ENCODE assay signal across 8 cellular contexts in genomic region chr19:4066682-4067395, GRCh38. TPM values are rescaled to one million over a fixed set of nuclear protein-coding genes. Genes with fewer than 3 reads are reported as not detected.
A peak's percentile ranks its signal among the peaks of the same experiment; 100 is the strongest.
DNase-seq lines count a peak whose midpoint lies in the region; ATAC-seq and TF ChIP-seq lines count a peak whose summit lies in the region.

Gene ZBTB7A (minus strand): TSS chr19:4066899. CDS start chr19:4055232, 11,667 bp downstream.

- TF ChIP-seq EP300 in Ishikawa (IDR thresholded peaks at IDR 0.05; ENCODE audit: borderline replicate concordance): no peak

- no peak for TF ChIP-seq CTCF in fibroblast of lung (conservative IDR thresholded peaks at IDR 0.05 in 1 of 2, IDR thresholded peaks at IDR 0.05 in 1 of 2; ENCODE audit: low read depth in 1 of 2, low read length in 2 of 2)

- H3K4me1 ChIP-seq in fibroblast of lung (ENCODE audit: control insufficient read depth, extremely low read depth, insufficient read depth, low read length): peaks cover 20% of the 10 kb centered on the region
- H3K4me1 ChIP-seq in naive thymus-derived CD4-positive, alpha-beta T cell (ENCODE audit: control insufficient read depth in 2 of 2, insufficient read depth in 2 of 2, low read length in 2 of 2): peaks cover 29 to 44% of the 10 kb centered on the region in 2 donors
- H3K4me1 ChIP-seq in subcutaneous abdominal adipose tissue (ENCODE audit: control insufficient read depth in 5 of 5, insufficient read depth in 5 of 5, low read length in 5 of 5): peaks cover 5 to 49% (median 40%) of the 10 kb centered on the region in 5 donors

- H3K9me3 ChIP-seq in fibroblast of lung (ENCODE audit: control insufficient read depth, insufficient read depth, low read depth, low read length) (no peaks in the 10 kb centered on the region), subcutaneous abdominal adipose tissue (ENCODE audit: control insufficient read depth in 5 of 5, low read length in 5 of 5) (no peaks in the 10 kb centered on the region)
- no peaks in the 10 kb centered on the region for H3K9me3 ChIP-seq in naive thymus-derived CD4-positive, alpha-beta T cell (ENCODE audit: control insufficient read depth in 2 of 3, low read length in 3 of 3)

- POLR2A ChIA-PET in naive thymus-derived CD4-positive, alpha-beta T cell (lab: Charles Lee): interaction anchor here (0.7 to 2.8 kb wide), 18 partner anchors 11 to 180 kb away, joined by 3 to 36 read pairs (median 5); partner anchors contain the start of genes EEF2, PIAS4 and YJU2

- H3K9ac ChIP-seq in fibroblast of lung (ENCODE audit: insufficient read depth, low read length): peak within 1 kb of the TSS; percentile 77
- H3K9ac ChIP-seq in subcutaneous abdominal adipose tissue (ENCODE audit: low read length in 5 of 5): peak within 1 kb of the TSS in 4 of 5 donors; percentile 66 to 80 (median 75)

- peaks cover 12% of the 10 kb centered on the region for H3K36me3 Mint-ChIP-seq in activated T-helper 2 cell treated with anti-CD3 and anti-CD28 coated beads, Interferon-gamma antibody, Interleukin-2, Interleukin-4, amounts not matched to agents 10 μg/mL and 5 μg/mL and 100 μg/mL, durations not matched to agents 14 hours and 24 hours and 36 hours (ENCODE audit: low read depth)
- peaks cover 0 to 2% (median 0%) of the 10 kb centered on the region in 5 donors for H3K36me3 Mint-ChIP-seq in naive thymus-derived CD4-positive, alpha-beta T cell

- peak within 1 kb of the TSS; percentile 55 to 84 (median 69) for H3K4me3 ChIP-seq in fibroblast of lung (replicated peaks in 1 of 4; ENCODE audit: control extremely low read depth in 1 of 4, insufficient read depth in 1 of 4, low read depth in 3 of 4, low read length in 4 of 4)
- H3K4me3 ChIP-seq in naive thymus-derived CD4-positive, alpha-beta T cell (ENCODE audit: low read length): peak within 1 kb of the TSS; percentile 57
- peak within 1 kb of the TSS in 4 of 5 donors; percentile 57 to 79 (median 70) for H3K4me3 ChIP-seq in subcutaneous abdominal adipose tissue (ENCODE audit: low read depth in 1 of 5, low read length in 5 of 5)

- intact Hi-C loops in activated T-helper 2 cell treated with anti-CD3 and anti-CD28 coated beads, Interferon-gamma antibody, Interleukin-2, Interleukin-4, amounts not matched to agents 10 μg/mL and 5 μg/mL and 100 μg/mL, durations not matched to agents 14 hours and 24 hours and 36 hours (cut with micrococcal nuclease): loop anchor here (1.0 to 5.0 kb wide), 6 partner anchors 8 to 180 kb away; partner anchors contain the start of genes MAP2K2, PIAS4 and YJU2
- intact Hi-C loops in naive thymus-derived CD4-positive, alpha-beta T cell (cut with micrococcal nuclease): loop anchor here (1.0 to 5.0 kb wide), 18 partner anchors 11 to 405 kb away; partner anchors contain the start of genes ANKRD24 (in 2 of the 2), EEF2 (in 2 of the 2), MAP2K2 (in 2 of the 2) and PIAS4 (in 2 of the 2)

- H3K27me3 ChIP-seq in fibroblast of lung (ENCODE audit: control insufficient read depth, insufficient read depth, low read length) (no peaks in the 10 kb centered on the region), subcutaneous abdominal adipose tissue (ENCODE audit: control insufficient read depth in 5 of 5, insufficient read depth in 4 of 5, low read length in 5 of 5) (no peaks in the 10 kb centered on the region)
- H3K27me3 ChIP-seq in naive thymus-derived CD4-positive, alpha-beta T cell (ENCODE audit: control insufficient read depth in 2 of 2, insufficient read depth in 2 of 2, low read length in 2 of 2): no peaks in the 10 kb centered on the region

- peak within 1 kb of the TSS; percentile 51 for H3K4me2 ChIP-seq in fibroblast of lung (ENCODE audit: extremely low read depth, insufficient read depth, low read length)

- no peaks in the 10 kb centered on the region for H4K20me1 ChIP-seq in fibroblast of lung (ENCODE audit: control insufficient read depth, extremely low read depth, insufficient read depth, low read length)

- CTCF ChIA-PET in naive thymus-derived CD4-positive, alpha-beta T cell (lab: Charles Lee): no interaction called here

- peak within 1 kb of the TSS; percentile 14 for H3K27ac ChIP-seq in fibroblast of lung (ENCODE audit: insufficient read depth, low read length)
- H3K27ac ChIP-seq in naive thymus-derived CD4-positive, alpha-beta T cell (ENCODE audit: low read depth, low read length): peak within 1 kb of the TSS; percentile 95
- H3K27ac ChIP-seq in subcutaneous abdominal adipose tissue (ENCODE audit: low read depth, low read length): peak within 1 kb of the TSS; percentile 76

- H3K36me3 ChIP-seq in fibroblast of lung (ENCODE audit: control insufficient read depth, insufficient read depth, low read length): peaks cover 5% of the 10 kb centered on the region
- H3K36me3 ChIP-seq in naive thymus-derived CD4-positive, alpha-beta T cell (ENCODE audit: control insufficient read depth in 2 of 3, insufficient read depth in 3 of 3, low read length in 3 of 3): peaks cover 0 to 27% (median 0%) of the 10 kb centered on the region in 3 experiments
- H3K36me3 ChIP-seq in subcutaneous abdominal adipose tissue (ENCODE audit: control insufficient read depth in 5 of 5, insufficient read depth in 5 of 5, low read length in 5 of 5): peaks cover 0 to 6% (median 5%) of the 10 kb centered on the region in 5 donors

- H3K4me3 Mint-ChIP-seq in activated T-helper 2 cell treated with anti-CD3 and anti-CD28 coated beads, Interferon-gamma antibody, Interleukin-2, Interleukin-4, amounts not matched to agents 10 μg/mL and 5 μg/mL and 100 μg/mL, durations not matched to agents 14 hours and 24 hours and 36 hours (ENCODE audit: low read depth): peak within 1 kb of the TSS; percentile 80
- peak within 1 kb of the TSS; percentile 79 to 95 (median 89) for H3K4me3 Mint-ChIP-seq in naive thymus-derived CD4-positive, alpha-beta T cell

- H3K79me2 ChIP-seq in fibroblast of lung (ENCODE audit: control insufficient read depth, insufficient read depth, low read length): peaks cover 33% of the 10 kb centered on the region

- no peaks in the 10 kb centered on the region for H3K27me3 Mint-ChIP-seq in activated T-helper 2 cell treated with anti-CD3 and anti-CD28 coated beads, Interferon-gamma antibody, Interleukin-2, Interleukin-4, amounts not matched to agents 10 μg/mL and 5 μg/mL and 100 μg/mL, durations not matched to agents 14 hours and 24 hours and 36 hours (ENCODE audit: low read depth)
- H3K27me3 Mint-ChIP-seq in naive thymus-derived CD4-positive, alpha-beta T cell: no peaks in the 10 kb centered on the region

- peak; percentile 42 for ATAC-seq in naive thymus-derived CD4-positive, alpha-beta T cell

- no peak for TF ChIP-seq RAD21 in Ishikawa (IDR thresholded peaks at IDR 0.05; ENCODE audit: low read depth)

- H3K27ac Mint-ChIP-seq in activated T-helper 2 cell treated with anti-CD3 and anti-CD28 coated beads, Interferon-gamma antibody, Interleukin-2, Interleukin-4, amounts not matched to agents 10 μg/mL and 5 μg/mL and 100 μg/mL, durations not matched to agents 14 hours and 24 hours and 36 hours: peak within 1 kb of the TSS; percentile 81
- H3K27ac Mint-ChIP-seq in naive thymus-derived CD4-positive, alpha-beta T cell: peak within 1 kb of the TSS; percentile 78 to 94 (median 88)

- peaks cover 19% of the 10 kb centered on the region for H3K4me1 Mint-ChIP-seq in activated T-helper 2 cell treated with anti-CD3 and anti-CD28 coated beads, Interferon-gamma antibody, Interleukin-2, Interleukin-4, amounts not matched to agents 10 μg/mL and 5 μg/mL and 100 μg/mL, durations not matched to agents 14 hours and 24 hours and 36 hours (ENCODE audit: low read depth)
- peaks cover 0 to 39% (median 28%) of the 10 kb centered on the region in 7 donors for H3K4me1 Mint-ChIP-seq in naive thymus-derived CD4-positive, alpha-beta T cell

- no peaks in the 10 kb centered on the region for H3K9me3 Mint-ChIP-seq in activated T-helper 2 cell treated with anti-CD3 and anti-CD28 coated beads, Interferon-gamma antibody, Interleukin-2, Interleukin-4, amounts not matched to agents 10 μg/mL and 5 μg/mL and 100 μg/mL, durations not matched to agents 14 hours and 24 hours and 36 hours
- H3K9me3 Mint-ChIP-seq in naive thymus-derived CD4-positive, alpha-beta T cell: peaks cover 0 to 1% (median 0%) of the 10 kb centered on the region in 11 donors

- DNase-seq in CMK (ENCODE audit: low read depth) (peak; percentile 74), RPMI8226 (peak; percentile 87), fibroblast of lung (ENCODE audit: low read depth in 2 of 2) (peak; percentile 61 to 76), cerebellar nuclear complex (lab: John Stamatoyannopoulos, UW) (no peak)
- DNase-seq in activated T-helper 2 cell treated with anti-CD3 and anti-CD28 coated beads, Interferon-gamma antibody, Interleukin-2, Interleukin-4, amounts not matched to agents 10 μg/mL and 5 μg/mL and 100 μg/mL, durations not matched to agents 14 hours and 24 hours and 36 hours (ENCODE audit: low spot score): peak; percentile 72
- peak; percentile 63 to 84 (median 80) for DNase-seq in naive thymus-derived CD4-positive, alpha-beta T cell

- H2AFZ ChIP-seq in fibroblast of lung (ENCODE audit: low read length): no peak within 1 kb of the TSS

TF ChIP-seq in Ishikawa, 13 proteins besides CTCF, POLR2A, EP300 and RAD21:
- no peak for TF ChIP-seq NFIC (IDR thresholded peaks at IDR 0.05)
- TF ChIP-seq ZBTB7A (IDR thresholded peaks at IDR 0.05; ENCODE audit: low read depth): peak; percentile 34; the same call in 1 of the 2 replicates
- TF ChIP-seq MAX (IDR thresholded peaks at IDR 0.05): peak; percentile 25; the same call in 1 of the 2 replicates
- 0 out of 2 replicates have a peak, but pooled peaks have one; percentile 36 for TF ChIP-seq EGR1 (IDR thresholded peaks at IDR 0.05)
- peak; percentile 40; the same call in 1 of the 2 replicates for TF ChIP-seq TAF1 (IDR thresholded peaks at IDR 0.05; ENCODE audit: low read depth)

RNA-seq across cellular contexts. Expression of gene ZBTB7A, which starts in this region (rescaled TPM):
- 39.9 and 41.2 TPM in 2 replicates for total RNA-seq in activated T-helper 2 cell treated with anti-CD3 and anti-CD28 coated beads, Interferon-gamma antibody, Interleukin-2, Interleukin-4, amounts not matched to agents 10 μg/mL and 5 μg/mL and 100 μg/mL, durations not matched to agents 14 hours and 24 hours and 36 hours
- 11.8 and 17.7 TPM in 2 replicates for total RNA-seq in fibroblast of lung
- polyA plus RNA-seq in fibroblast of lung: 4.7 and 4.9 TPM in 2 replicates
- polyA plus RNA-seq in fibroblast of lung (2012): 19.0 and 19.4 TPM in 2 replicates
- 8.2 and 10.5 TPM in 2 replicates for polyA minus RNA-seq in fibroblast of lung (ENCODE audit: low replicate concordance)
- 10 to 100 TPM; 47.4 to 76.0 (median 52.0) TPM for total RNA-seq in naive thymus-derived CD4-positive, alpha-beta T cell
- polyA plus RNA-seq in naive thymus-derived CD4-positive, alpha-beta T cell: 10 to 100 TPM; 15.3 to 45.0 TPM

Comparison
In these comparisons a context has a peak if more than half of its experiments do, and no peak if none do; other contexts are left out.
1. DNase-seq: peak in CMK (single experiment), RPMI8226 (single experiment), activated T-helper 2 cell treated with anti-CD3 and anti-CD28 coated beads, Interferon-gamma antibody, Interleukin-2, Interleukin-4, amounts not matched to agents 10 μg/mL and 5 μg/mL and 100 μg/mL, durations not matched to agents 14 hours and 24 hours and 36 hours (single experiment), fibroblast of lung (2 of 2) and naive thymus-derived CD4-positive, alpha-beta T cell (9 of 9); none in cerebellar nuclear complex (0 of 2).
2. H3K27ac ChIP-seq: peak in every context shown above with its lines; median percentile 95 in naive thymus-derived CD4-positive, alpha-beta T cell; 76 in subcutaneous abdominal adipose tissue; 14 in fibroblast of lung.
3. Peak in every context shown above with its lines, with median percentiles within 50 percentile points of each other: H3K4me3 ChIP-seq.